Comparison of ENCODE assay signal across 16 cellular contexts in genomic region chr12:6750506-6750905, GRCh38. TPM values are rescaled to one million over a fixed set of nuclear protein-coding genes. Genes with fewer than 3 reads are reported as not detected.
"Had no signal": no experiment of that assay in that cellular context is flagged by ENCODE, and none has a peak within 500 bp of the region (broad histone marks: within the 10 kb centered on the region; RNA-seq: fewer than 3 reads in every experiment).

No MANE protein-coding gene starts in this region.

- H3K27me3 ChIP-seq: ascending aorta, transverse colon had no signal

- H3K27ac ChIP-seq: ascending aorta, coronary artery, transverse colon had no signal

- ATAC-seq: activated naive CD4-positive, alpha-beta T cell treated with anti-CD3 and anti-CD28 coated beads, Interleukin-2, amount 50 U/mL, for 72 hours; Right ventricle myocardium inferior had no signal

- DNase-seq: activated B cell treated with CpG ODN at 0.5 μM for 24 hours; activated CD4-positive, alpha-beta T cell treated with anti-CD3 and anti-CD28 coated beads, Interleukin-2, amount 10 ng/mL, durations not matched to agents 7 days and 5 days; activated CD8-positive, alpha-beta memory T cell treated with anti-CD3 and anti-CD28 coated beads, Interleukin-2, amount 50 U/mL, for 4 hours; central memory CD4-positive, alpha-beta T cell; effector CD4-positive, alpha-beta T cell; hippocampal formation; kidney glomerular epithelial cell; posterior cingulate gyrus; small intestine; transverse colon had no signal

- H3K4me3 ChIP-seq: ascending aorta, coronary artery, transverse colon had no signal

- H3K9me3 ChIP-seq: ascending aorta, transverse colon had no signal

RNA-seq across cellular contexts. Expression of gene LAG3, which starts 21.8 kb away (rescaled TPM):
- total RNA-seq: activated B cell treated with CpG ODN at 0.5 μM for 24 hours, ascending aorta, epithelial cell of proximal tubule, myocyte had no signal

RNA-seq across cellular contexts. Expression of gene CD4, which starts 38.8 kb away (rescaled TPM):
- total RNA-seq: myocyte had no signal
